ENCODE assay signal across 34 cellular contexts in the genomic region with DNA sequence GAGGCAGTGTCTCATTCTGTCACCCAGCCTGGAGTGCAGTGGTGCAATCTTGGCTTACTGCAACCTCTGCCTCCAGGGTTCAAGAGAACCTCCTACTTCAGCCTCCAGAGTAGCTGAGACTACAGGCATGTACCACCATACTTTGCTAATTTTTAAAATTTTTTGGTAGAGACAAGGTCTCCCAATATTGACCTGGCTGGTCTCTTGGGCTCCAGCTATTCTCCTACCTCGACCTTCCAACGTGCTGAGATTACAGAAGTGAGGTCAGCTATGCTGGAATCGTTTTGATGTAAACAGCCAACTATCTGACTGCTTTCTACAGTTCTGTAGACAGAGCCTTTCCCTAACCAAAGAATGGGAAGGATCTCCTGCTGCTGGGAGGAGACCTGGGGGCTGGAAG.
"Had no signal": no experiment of that assay in that cellular context is flagged by ENCODE, and none has a peak within 500 bp of the region (broad histone marks: within the 10 kb centered on the region; RNA-seq: fewer than 3 reads in every experiment).

No MANE protein-coding gene starts in this region.

- H3K27me3 ChIP-seq: ascending aorta, cardiac muscle cell had no signal

- H3K4me3 ChIP-seq: ascending aorta, cardiac muscle cell had no signal

- H3K27me3 Mint-ChIP-seq: activated CD4-positive, alpha-beta memory T cell treated with anti-CD3 and anti-CD28 coated beads, Interleukin-2, amount 10 ng/mL, durations not matched to agents 7 days and 5 days; activated naive CD4-positive, alpha-beta T cell treated with anti-CD3 and anti-CD28 coated beads, Interleukin-2, amount 50 U/mL, for 24 hours; activated naive CD8-positive, alpha-beta T cell; brain had no signal

- H3K27ac ChIP-seq: ascending aorta, cardiac muscle cell, WERI-Rb-1 had no signal

- H3K9me3 Mint-ChIP-seq: activated CD4-positive, alpha-beta memory T cell treated with anti-CD3 and anti-CD28 coated beads, Interleukin-2, amount 10 ng/mL, durations not matched to agents 7 days and 5 days; activated naive CD4-positive, alpha-beta T cell treated with anti-CD3 and anti-CD28 coated beads, Interleukin-2, amount 10 ng/mL, durations not matched to agents 7 days and 5 days; activated naive CD4-positive, alpha-beta T cell treated with anti-CD3 and anti-CD28 coated beads, Interleukin-2, amount 50 U/mL, for 24 hours; activated naive CD8-positive, alpha-beta T cell treated with anti-CD3 and anti-CD28 coated beads, Interleukin-2, amount 50 U/mL, for 24 hours; activated T-cell treated with anti-CD3 and anti-CD28 coated beads, Interleukin-2, amount 50 U/mL, for 24 hours; activated T-helper 2 cell treated with anti-CD3 and anti-CD28 coated beads, Interferon-gamma antibody, Interleukin-2, Interleukin-4, amounts not matched to agents 10 μg/mL and 5 μg/mL and 100 μg/mL, durations not matched to agents 14 hours and 24 hours and 36 hours; brain; T-helper 1 cell treated with Interleukin-12 subunit alpha and Interleukin-12 subunit beta and Interleukin-4 antibody, amounts not matched to agents 30 μg/mL and 1 μg/mL, for 36 hours; WTC11 had no signal

- ATAC-seq: activated CD4-positive, alpha-beta T cell treated with anti-CD3 and anti-CD28 coated beads for 36 hours; activated CD4-positive, CD25-positive, alpha-beta regulatory T cell treated with anti-CD3 and anti-CD28 coated beads, Interleukin-2, amount 50 U/mL, for 24 hours; activated CD8-positive, alpha-beta memory T cell treated with anti-CD3 and anti-CD28 coated beads, Interleukin-2, amount 10 ng/mL, durations not matched to agents 7 days and 5 days; activated CD8-positive, alpha-beta T cell treated with anti-CD3 and anti-CD28 coated beads, Interleukin-2, amount 10 ng/mL, durations not matched to agents 7 days and 5 days; activated naive CD8-positive, alpha-beta T cell treated with anti-CD3 and anti-CD28 coated beads, Interleukin-2, amount 50 U/mL, for 24 hours; WTC11 had no signal

- H3K27ac Mint-ChIP-seq: activated CD4-positive, alpha-beta memory T cell treated with anti-CD3 and anti-CD28 coated beads, Interleukin-2, amount 10 ng/mL, durations not matched to agents 7 days and 5 days; activated CD4-positive, alpha-beta T cell treated with anti-CD3 and anti-CD28 coated beads for 36 hours; activated CD4-positive, alpha-beta T cell treated with anti-CD3 and anti-CD28 coated beads, Interleukin-2, amount 10 ng/mL, durations not matched to agents 7 days and 5 days; activated CD8-positive, alpha-beta memory T cell treated with anti-CD3 and anti-CD28 coated beads, Interleukin-2, amount 10 ng/mL, durations not matched to agents 7 days and 5 days; activated CD8-positive, alpha-beta T cell treated with anti-CD3 and anti-CD28 coated beads, Interleukin-2, amount 10 ng/mL, durations not matched to agents 7 days and 5 days; activated naive CD4-positive, alpha-beta T cell treated with anti-CD3 and anti-CD28 coated beads, Interleukin-2, amount 10 ng/mL, durations not matched to agents 7 days and 5 days; activated naive CD4-positive, alpha-beta T cell treated with anti-CD3 and anti-CD28 coated beads, Interleukin-2, amount 50 U/mL, for 24 hours; activated naive CD8-positive, alpha-beta T cell; activated naive CD8-positive, alpha-beta T cell treated with anti-CD3 and anti-CD28 coated beads, Interleukin-2, amount 10 ng/mL, durations not matched to agents 7 days and 5 days; activated naive CD8-positive, alpha-beta T cell treated with anti-CD3 and anti-CD28 coated beads, Interleukin-2, amount 50 U/mL, for 24 hours; activated T-cell treated with anti-CD3 and anti-CD28 coated beads, Interleukin-2, amount 50 U/mL, for 24 hours; activated T-helper 2 cell treated with anti-CD3 and anti-CD28 coated beads, Interferon-gamma antibody, Interleukin-2, Interleukin-4, amounts not matched to agents 10 μg/mL and 5 μg/mL and 100 μg/mL, durations not matched to agents 14 hours and 24 hours and 36 hours; brain; T-helper 1 cell treated with Interleukin-12 subunit alpha and Interleukin-12 subunit beta and Interleukin-4 antibody, amounts not matched to agents 30 μg/mL and 1 μg/mL, for 36 hours; WTC11 had no signal

- DNase-seq: activated CD4-positive, alpha-beta memory T cell treated with anti-CD3 and anti-CD28 coated beads, Interleukin-2, amount 10 ng/mL, durations not matched to agents 7 days and 5 days; activated CD4-positive, alpha-beta T cell treated with anti-CD3 and anti-CD28 coated beads for 1 hour; activated CD4-positive, alpha-beta T cell treated with anti-CD3 and anti-CD28 coated beads for 36 hours; activated CD4-positive, alpha-beta T cell treated with anti-CD3 and anti-CD28 coated beads for 48 hours; activated CD4-positive, alpha-beta T cell treated with anti-CD3 and anti-CD28 coated beads, Interleukin-2, amount 10 ng/mL, durations not matched to agents 7 days and 5 days; activated CD4-positive, alpha-beta T cell treated with anti-CD3 and anti-CD28 coated beads, Interleukin-2, amount 50 U/mL, for 48 hours; activated CD4-positive, CD25-positive, alpha-beta regulatory T cell; activated CD8-positive, alpha-beta memory T cell treated with anti-CD3 and anti-CD28 coated beads for 24 hours; activated CD8-positive, alpha-beta memory T cell treated with anti-CD3 and anti-CD28 coated beads, Interleukin-2, amount 10 ng/mL, durations not matched to agents 7 days and 5 days; activated CD8-positive, alpha-beta memory T cell treated with anti-CD3 and anti-CD28 coated beads, Interleukin-2, amount 50 U/mL, for 48 hours; activated CD8-positive, alpha-beta T cell treated with anti-CD3 and anti-CD28 coated beads, Interleukin-2, amount 10 ng/mL, durations not matched to agents 7 days and 5 days; activated effector memory CD4-positive, alpha-beta T cell treated with Interleukin-2 at 50 U/mL for 16 hours; activated gamma-delta T cell; activated naive CD4-positive, alpha-beta T cell treated with anti-CD3 and anti-CD28 coated beads, Interleukin-2, amount 10 ng/mL, durations not matched to agents 7 days and 5 days; activated naive CD4-positive, alpha-beta T cell treated with Interleukin-2 at 50 U/mL for 16 hours; activated naive CD8-positive, alpha-beta T cell treated with anti-CD3 and anti-CD28 coated beads, Interleukin-2, amount 10 ng/mL, durations not matched to agents 7 days and 5 days; activated naive CD8-positive, alpha-beta T cell treated with anti-CD3 and anti-CD28 coated beads, Interleukin-2, amount 50 U/mL, for 24 hours; activated T-cell treated with anti-CD3 and anti-CD28 coated beads, Interleukin-2, amount 50 U/mL, for 24 hours; activated T-cell treated with anti-CD3 and anti-CD28 coated beads, Interleukin-2, amount 50 U/mL, for 48 hours; amygdala; anterior cingulate cortex; caudate nucleus; T-helper 1 cell; T1000; WERI-Rb-1 had no signal

- H3K4me1 ChIP-seq: ascending aorta had no signal

- H3K36me3 ChIP-seq: ascending aorta, cardiac muscle cell, WERI-Rb-1 had no signal

- H3K4me1 Mint-ChIP-seq: brain had no signal

- H3K4me3 Mint-ChIP-seq: activated CD4-positive, alpha-beta memory T cell treated with anti-CD3 and anti-CD28 coated beads, Interleukin-2, amount 10 ng/mL, durations not matched to agents 7 days and 5 days; activated CD4-positive, alpha-beta T cell treated with anti-CD3 and anti-CD28 coated beads for 36 hours; activated CD4-positive, alpha-beta T cell treated with anti-CD3 and anti-CD28 coated beads, Interleukin-2, amount 10 ng/mL, durations not matched to agents 7 days and 5 days; activated CD8-positive, alpha-beta memory T cell treated with anti-CD3 and anti-CD28 coated beads, Interleukin-2, amount 10 ng/mL, durations not matched to agents 7 days and 5 days; activated CD8-positive, alpha-beta T cell treated with anti-CD3 and anti-CD28 coated beads, Interleukin-2, amount 10 ng/mL, durations not matched to agents 7 days and 5 days; activated naive CD4-positive, alpha-beta T cell treated with anti-CD3 and anti-CD28 coated beads, Interleukin-2, amount 10 ng/mL, durations not matched to agents 7 days and 5 days; activated naive CD4-positive, alpha-beta T cell treated with anti-CD3 and anti-CD28 coated beads, Interleukin-2, amount 50 U/mL, for 24 hours; activated naive CD8-positive, alpha-beta T cell; activated naive CD8-positive, alpha-beta T cell treated with anti-CD3 and anti-CD28 coated beads, Interleukin-2, amount 10 ng/mL, durations not matched to agents 7 days and 5 days; activated naive CD8-positive, alpha-beta T cell treated with anti-CD3 and anti-CD28 coated beads, Interleukin-2, amount 50 U/mL, for 24 hours; activated T-cell treated with anti-CD3 and anti-CD28 coated beads, Interleukin-2, amount 50 U/mL, for 24 hours; brain; T-helper 1 cell treated with Interleukin-12 subunit alpha and Interleukin-12 subunit beta and Interleukin-4 antibody, amounts not matched to agents 30 μg/mL and 1 μg/mL, for 36 hours; WTC11 had no signal

- H3K9me3 ChIP-seq: ascending aorta had no signal

- H3K36me3 Mint-ChIP-seq: activated CD8-positive, alpha-beta memory T cell treated with anti-CD3 and anti-CD28 coated beads, Interleukin-2, amount 10 ng/mL, durations not matched to agents 7 days and 5 days; activated naive CD4-positive, alpha-beta T cell treated with anti-CD3 and anti-CD28 coated beads, Interleukin-2, amount 10 ng/mL, durations not matched to agents 7 days and 5 days; activated naive CD4-positive, alpha-beta T cell treated with anti-CD3 and anti-CD28 coated beads, Interleukin-2, amount 50 U/mL, for 24 hours; activated naive CD8-positive, alpha-beta T cell; brain; WTC11 had no signal
